Comparison of ENCODE assay signal across 2 cellular contexts in the genomic region with DNA sequence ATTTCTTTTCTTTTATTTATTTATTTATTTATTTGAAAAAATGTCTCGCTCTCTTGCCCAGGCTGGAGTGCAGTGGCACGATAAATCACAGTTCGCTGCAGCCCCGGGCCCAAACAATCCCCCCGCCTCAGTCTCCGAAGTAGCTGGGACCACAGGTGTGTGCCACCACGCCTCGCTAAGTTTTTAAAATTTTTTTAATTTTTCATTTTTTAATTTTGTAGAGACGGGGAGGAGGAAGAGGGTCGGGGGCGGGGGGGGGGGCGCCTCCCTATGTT.
TF ChIP-seq lines count a peak whose summit lies in the region.

No MANE protein-coding gene starts in this region.

TF ChIP-seq in endothelial cell of umbilical vein, 7 proteins besides CTCF, POLR2A, EP300 and RAD21:
- TF ChIP-seq POLR2AphosphoS5 (IDR thresholded peaks at IDR 0.05; ENCODE audit: insufficient read depth, low read depth, low read length) (no peak), MYC (IDR thresholded peaks at IDR 0.05; ENCODE audit: low read depth, low read length) (no peak), JUN (IDR thresholded peaks at IDR 0.05; ENCODE audit: borderline replicate concordance, insufficient read depth, insufficient read length, low read depth) (no peak), FOS (IDR thresholded peaks at IDR 0.05; ENCODE audit: borderline replicate concordance, insufficient read depth, low read length) (no peak), EZH2 (IDR thresholded peaks at IDR 0.05; ENCODE audit: borderline replicate concordance, low read depth, low read length, severe bottlenecking) (no peak), GATA2 (IDR thresholded peaks at IDR 0.05; ENCODE audit: insufficient read depth, insufficient read length, low read depth, low read length) (no peak)
- TF ChIP-seq, protein P1, sequence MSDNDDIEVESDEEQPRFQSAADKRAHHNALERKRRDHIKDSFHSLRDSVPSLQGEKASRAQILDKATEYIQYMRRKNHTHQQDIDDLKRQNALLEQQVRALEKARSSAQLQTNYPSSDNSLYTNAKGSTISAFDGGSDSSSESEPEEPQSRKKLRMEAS (IDR thresholded peaks at IDR 0.05; ENCODE audit: insufficient read depth, insufficient read length): no peak

TF ChIP-seq in neural cell, 6 proteins besides CTCF, POLR2A, EP300 and RAD21:
- no peak for TF ChIP-seq EZH2 (IDR thresholded peaks at IDR 0.05; ENCODE audit: borderline replicate concordance, insufficient read depth, low read length, poor library complexity, severe bottlenecking)
- no peak for TF ChIP-seq POLR2AphosphoS5 (IDR thresholded peaks at IDR 0.05)
- no peak for TF ChIP-seq SMC3 (conservative IDR thresholded peaks at IDR 0.05; ENCODE audit: poor library complexity)
- no peak for TF ChIP-seq TAF1 (IDR thresholded peaks at IDR 0.05; ENCODE audit: low read depth)
- TF ChIP-seq, protein P2, sequence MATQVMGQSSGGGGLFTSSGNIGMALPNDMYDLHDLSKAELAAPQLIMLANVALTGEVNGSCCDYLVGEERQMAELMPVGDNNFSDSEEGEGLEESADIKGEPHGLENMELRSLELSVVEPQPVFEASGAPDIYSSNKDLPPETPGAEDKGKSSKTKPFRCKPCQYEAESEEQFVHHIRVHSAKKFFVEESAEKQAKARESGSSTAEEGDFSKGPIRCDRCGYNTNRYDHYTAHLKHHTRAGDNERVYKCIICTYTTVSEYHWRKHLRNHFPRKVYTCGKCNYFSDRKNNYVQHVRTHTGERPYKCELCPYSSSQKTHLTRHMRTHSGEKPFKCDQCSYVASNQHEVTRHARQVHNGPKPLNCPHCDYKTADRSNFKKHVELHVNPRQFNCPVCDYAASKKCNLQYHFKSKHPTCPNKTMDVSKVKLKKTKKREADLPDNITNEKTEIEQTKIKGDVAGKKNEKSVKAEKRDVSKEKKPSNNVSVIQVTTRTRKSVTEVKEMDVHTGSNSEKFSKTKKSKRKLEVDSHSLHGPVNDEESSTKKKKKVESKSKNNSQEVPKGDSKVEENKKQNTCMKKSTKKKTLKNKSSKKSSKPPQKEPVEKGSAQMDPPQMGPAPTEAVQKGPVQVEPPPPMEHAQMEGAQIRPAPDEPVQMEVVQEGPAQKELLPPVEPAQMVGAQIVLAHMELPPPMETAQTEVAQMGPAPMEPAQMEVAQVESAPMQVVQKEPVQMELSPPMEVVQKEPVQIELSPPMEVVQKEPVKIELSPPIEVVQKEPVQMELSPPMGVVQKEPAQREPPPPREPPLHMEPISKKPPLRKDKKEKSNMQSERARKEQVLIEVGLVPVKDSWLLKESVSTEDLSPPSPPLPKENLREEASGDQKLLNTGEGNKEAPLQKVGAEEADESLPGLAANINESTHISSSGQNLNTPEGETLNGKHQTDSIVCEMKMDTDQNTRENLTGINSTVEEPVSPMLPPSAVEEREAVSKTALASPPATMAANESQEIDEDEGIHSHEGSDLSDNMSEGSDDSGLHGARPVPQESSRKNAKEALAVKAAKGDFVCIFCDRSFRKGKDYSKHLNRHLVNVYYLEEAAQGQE (IDR thresholded peaks at IDR 0.05; ENCODE audit: borderline replicate concordance): no peak
- TF ChIP-seq MXI1 (conservative IDR thresholded peaks at IDR 0.05; ENCODE audit: poor library complexity, severe bottlenecking): no peak
TF ChIP-seq in neural cell: peak in this region for 0.
